ENCODE assay signal across 1 cellular context in the genomic region with DNA sequence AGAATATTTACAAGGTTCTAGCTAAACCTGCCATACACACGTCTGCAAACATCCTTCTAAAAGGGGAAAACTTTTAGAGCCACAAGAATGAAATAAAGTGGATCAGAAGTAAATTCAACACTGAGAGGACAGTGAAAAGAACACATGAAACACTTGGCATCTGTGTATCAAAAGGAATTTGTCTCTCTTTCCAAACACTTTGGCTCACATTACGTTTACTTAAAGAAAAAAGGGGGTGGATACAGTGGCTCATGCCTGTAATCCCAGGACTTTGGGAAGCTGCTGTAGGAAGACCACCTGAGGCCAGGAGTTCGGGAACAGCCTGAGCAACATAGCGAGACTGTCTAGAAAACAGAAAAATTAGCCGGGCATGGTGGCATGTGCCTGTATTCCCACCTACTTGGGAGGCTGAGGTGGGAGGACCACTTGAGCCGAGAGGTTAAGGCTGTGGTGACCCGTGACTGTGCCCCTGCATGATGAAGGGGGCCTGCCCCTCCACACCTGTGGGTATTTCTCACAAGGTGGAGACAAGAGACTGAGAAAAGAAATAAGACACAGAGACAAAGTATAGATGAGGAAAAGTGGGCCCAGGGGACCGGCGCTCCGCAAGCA.
TF ChIP-seq lines count a peak whose summit lies in the region.

No MANE protein-coding gene starts in this region.

TF ChIP-seq in HepG2, 621 proteins besides CTCF, POLR2A, EP300 and RAD21 (continues in another document):
- TF ChIP-seq, protein P1, sequence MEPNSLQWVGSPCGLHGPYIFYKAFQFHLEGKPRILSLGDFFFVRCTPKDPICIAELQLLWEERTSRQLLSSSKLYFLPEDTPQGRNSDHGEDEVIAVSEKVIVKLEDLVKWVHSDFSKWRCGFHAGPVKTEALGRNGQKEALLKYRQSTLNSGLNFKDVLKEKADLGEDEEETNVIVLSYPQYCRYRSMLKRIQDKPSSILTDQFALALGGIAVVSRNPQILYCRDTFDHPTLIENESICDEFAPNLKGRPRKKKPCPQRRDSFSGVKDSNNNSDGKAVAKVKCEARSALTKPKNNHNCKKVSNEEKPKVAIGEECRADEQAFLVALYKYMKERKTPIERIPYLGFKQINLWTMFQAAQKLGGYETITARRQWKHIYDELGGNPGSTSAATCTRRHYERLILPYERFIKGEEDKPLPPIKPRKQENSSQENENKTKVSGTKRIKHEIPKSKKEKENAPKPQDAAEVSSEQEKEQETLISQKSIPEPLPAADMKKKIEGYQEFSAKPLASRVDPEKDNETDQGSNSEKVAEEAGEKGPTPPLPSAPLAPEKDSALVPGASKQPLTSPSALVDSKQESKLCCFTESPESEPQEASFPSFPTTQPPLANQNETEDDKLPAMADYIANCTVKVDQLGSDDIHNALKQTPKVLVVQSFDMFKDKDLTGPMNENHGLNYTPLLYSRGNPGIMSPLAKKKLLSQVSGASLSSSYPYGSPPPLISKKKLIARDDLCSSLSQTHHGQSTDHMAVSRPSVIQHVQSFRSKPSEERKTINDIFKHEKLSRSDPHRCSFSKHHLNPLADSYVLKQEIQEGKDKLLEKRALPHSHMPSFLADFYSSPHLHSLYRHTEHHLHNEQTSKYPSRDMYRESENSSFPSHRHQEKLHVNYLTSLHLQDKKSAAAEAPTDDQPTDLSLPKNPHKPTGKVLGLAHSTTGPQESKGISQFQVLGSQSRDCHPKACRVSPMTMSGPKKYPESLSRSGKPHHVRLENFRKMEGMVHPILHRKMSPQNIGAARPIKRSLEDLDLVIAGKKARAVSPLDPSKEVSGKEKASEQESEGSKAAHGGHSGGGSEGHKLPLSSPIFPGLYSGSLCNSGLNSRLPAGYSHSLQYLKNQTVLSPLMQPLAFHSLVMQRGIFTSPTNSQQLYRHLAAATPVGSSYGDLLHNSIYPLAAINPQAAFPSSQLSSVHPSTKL (CRISPR knock-in tag; IDR thresholded peaks at IDR 0.05) = peak; percentile 31; the same call in 1 of the 2 replicates
- TF ChIP-seq, protein P2, sequence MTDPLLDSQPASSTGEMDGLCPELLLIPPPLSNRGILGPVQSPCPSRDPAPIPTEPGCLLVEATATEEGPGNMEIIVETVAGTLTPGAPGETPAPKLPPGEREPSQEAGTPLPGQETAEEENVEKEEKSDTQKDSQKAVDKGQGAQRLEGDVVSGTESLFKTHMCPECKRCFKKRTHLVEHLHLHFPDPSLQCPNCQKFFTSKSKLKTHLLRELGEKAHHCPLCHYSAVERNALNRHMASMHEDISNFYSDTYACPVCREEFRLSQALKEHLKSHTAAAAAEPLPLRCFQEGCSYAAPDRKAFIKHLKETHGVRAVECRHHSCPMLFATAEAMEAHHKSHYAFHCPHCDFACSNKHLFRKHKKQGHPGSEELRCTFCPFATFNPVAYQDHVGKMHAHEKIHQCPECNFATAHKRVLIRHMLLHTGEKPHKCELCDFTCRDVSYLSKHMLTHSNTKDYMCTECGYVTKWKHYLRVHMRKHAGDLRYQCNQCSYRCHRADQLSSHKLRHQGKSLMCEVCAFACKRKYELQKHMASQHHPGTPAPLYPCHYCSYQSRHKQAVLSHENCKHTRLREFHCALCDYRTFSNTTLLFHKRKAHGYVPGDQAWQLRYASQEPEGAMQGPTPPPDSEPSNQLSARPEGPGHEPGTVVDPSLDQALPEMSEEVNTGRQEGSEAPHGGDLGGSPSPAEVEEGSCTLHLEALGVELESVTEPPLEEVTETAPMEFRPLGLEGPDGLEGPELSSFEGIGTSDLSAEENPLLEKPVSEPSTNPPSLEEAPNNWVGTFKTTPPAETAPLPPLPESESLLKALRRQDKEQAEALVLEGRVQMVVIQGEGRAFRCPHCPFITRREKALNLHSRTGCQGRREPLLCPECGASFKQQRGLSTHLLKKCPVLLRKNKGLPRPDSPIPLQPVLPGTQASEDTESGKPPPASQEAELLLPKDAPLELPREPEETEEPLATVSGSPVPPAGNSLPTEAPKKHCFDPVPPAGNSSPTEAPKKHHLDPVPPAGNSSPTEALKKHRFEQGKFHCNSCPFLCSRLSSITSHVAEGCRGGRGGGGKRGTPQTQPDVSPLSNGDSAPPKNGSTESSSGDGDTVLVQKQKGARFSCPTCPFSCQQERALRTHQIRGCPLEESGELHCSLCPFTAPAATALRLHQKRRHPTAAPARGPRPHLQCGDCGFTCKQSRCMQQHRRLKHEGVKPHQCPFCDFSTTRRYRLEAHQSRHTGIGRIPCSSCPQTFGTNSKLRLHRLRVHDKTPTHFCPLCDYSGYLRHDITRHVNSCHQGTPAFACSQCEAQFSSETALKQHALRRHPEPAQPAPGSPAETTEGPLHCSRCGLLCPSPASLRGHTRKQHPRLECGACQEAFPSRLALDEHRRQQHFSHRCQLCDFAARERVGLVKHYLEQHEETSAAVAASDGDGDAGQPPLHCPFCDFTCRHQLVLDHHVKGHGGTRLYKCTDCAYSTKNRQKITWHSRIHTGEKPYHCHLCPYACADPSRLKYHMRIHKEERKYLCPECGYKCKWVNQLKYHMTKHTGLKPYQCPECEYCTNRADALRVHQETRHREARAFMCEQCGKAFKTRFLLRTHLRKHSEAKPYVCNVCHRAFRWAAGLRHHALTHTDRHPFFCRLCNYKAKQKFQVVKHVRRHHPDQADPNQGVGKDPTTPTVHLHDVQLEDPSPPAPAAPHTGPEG (CRISPR knock-in tag; IDR thresholded peaks at IDR 0.05) = 0 out of 2 replicates have a peak, but pooled peaks have one; percentile 26
- TF ChIP-seq RXRB (CRISPR knock-in tag; IDR thresholded peaks at IDR 0.05; ENCODE audit: borderline replicate concordance) (0 out of 2 replicates have a peak, but pooled peaks have one; percentile 20), SPEN (CRISPR knock-in tag; IDR thresholded peaks at IDR 0.05; ENCODE audit: low read depth) (no peak), STAT5B (CRISPR knock-in tag; IDR thresholded peaks at IDR 0.05) (no peak), TARDBP (CRISPR knock-in tag; IDR thresholded peaks at IDR 0.05) (0 out of 2 replicates have a peak, but pooled peaks have one; percentile 5), FOXP4 (CRISPR knock-in tag; IDR thresholded peaks at IDR 0.05) (peak; percentile 8; the same call in 1 of the 2 replicates), ZFP41 (CRISPR knock-in tag; IDR thresholded peaks at IDR 0.05; ENCODE audit: borderline replicate concordance) (no peak), SMAD3 (CRISPR knock-in tag; IDR thresholded peaks at IDR 0.05) (no peak), ZNF740 (CRISPR knock-in tag; IDR thresholded peaks at IDR 0.05) (no peak), ZNF292 (CRISPR knock-in tag; IDR thresholded peaks at IDR 0.05; ENCODE audit: borderline replicate concordance, low read depth) (peak; percentile 45; the same call in 1 of the 2 replicates), ATF6 (CRISPR knock-in tag; conservative IDR thresholded peaks at IDR 0.05) (no peak), ZC3H4 (CRISPR knock-in tag; IDR thresholded peaks at IDR 0.05; ENCODE audit: borderline replicate concordance) (no peak), ZBED4 (CRISPR knock-in tag; IDR thresholded peaks at IDR 0.05; ENCODE audit: borderline replicate concordance) (no peak)
- TF ChIP-seq, protein P3, sequence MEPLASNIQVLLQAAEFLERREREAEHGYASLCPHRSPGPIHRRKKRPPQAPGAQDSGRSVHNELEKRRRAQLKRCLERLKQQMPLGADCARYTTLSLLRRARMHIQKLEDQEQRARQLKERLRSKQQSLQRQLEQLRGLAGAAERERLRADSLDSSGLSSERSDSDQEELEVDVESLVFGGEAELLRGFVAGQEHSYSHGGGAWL (CRISPR knock-in tag; IDR thresholded peaks at IDR 0.05) = no peak
- TF ChIP-seq, protein P4, sequence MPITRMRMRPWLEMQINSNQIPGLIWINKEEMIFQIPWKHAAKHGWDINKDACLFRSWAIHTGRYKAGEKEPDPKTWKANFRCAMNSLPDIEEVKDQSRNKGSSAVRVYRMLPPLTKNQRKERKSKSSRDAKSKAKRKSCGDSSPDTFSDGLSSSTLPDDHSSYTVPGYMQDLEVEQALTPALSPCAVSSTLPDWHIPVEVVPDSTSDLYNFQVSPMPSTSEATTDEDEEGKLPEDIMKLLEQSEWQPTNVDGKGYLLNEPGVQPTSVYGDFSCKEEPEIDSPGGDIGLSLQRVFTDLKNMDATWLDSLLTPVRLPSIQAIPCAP (CRISPR knock-in tag; IDR thresholded peaks at IDR 0.05; ENCODE audit: low read depth) = no peak
- TF ChIP-seq, protein P5, sequence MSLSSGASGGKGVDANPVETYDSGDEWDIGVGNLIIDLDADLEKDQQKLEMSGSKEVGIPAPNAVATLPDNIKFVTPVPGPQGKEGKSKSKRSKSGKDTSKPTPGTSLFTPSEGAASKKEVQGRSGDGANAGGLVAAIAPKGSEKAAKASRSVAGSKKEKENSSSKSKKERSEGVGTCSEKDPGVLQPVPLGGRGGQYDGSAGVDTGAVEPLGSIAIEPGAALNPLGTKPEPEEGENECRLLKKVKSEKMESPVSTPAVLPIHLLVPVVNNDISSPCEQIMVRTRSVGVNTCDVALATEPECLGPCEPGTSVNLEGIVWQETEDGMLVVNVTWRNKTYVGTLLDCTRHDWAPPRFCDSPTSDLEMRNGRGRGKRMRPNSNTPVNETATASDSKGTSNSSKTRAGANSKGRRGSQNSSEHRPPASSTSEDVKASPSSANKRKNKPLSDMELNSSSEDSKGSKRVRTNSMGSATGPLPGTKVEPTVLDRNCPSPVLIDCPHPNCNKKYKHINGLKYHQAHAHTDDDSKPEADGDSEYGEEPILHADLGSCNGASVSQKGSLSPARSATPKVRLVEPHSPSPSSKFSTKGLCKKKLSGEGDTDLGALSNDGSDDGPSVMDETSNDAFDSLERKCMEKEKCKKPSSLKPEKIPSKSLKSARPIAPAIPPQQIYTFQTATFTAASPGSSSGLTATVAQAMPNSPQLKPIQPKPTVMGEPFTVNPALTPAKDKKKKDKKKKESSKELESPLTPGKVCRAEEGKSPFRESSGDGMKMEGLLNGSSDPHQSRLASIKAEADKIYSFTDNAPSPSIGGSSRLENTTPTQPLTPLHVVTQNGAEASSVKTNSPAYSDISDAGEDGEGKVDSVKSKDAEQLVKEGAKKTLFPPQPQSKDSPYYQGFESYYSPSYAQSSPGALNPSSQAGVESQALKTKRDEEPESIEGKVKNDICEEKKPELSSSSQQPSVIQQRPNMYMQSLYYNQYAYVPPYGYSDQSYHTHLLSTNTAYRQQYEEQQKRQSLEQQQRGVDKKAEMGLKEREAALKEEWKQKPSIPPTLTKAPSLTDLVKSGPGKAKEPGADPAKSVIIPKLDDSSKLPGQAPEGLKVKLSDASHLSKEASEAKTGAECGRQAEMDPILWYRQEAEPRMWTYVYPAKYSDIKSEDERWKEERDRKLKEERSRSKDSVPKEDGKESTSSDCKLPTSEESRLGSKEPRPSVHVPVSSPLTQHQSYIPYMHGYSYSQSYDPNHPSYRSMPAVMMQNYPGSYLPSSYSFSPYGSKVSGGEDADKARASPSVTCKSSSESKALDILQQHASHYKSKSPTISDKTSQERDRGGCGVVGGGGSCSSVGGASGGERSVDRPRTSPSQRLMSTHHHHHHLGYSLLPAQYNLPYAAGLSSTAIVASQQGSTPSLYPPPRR (CRISPR knock-in tag; IDR thresholded peaks at IDR 0.05; ENCODE audit: borderline replicate concordance) = no peak
